In genomic region chr1:1470626-1471388, GRCh38 we compare ENCODE assay signal across 7 cellular contexts. TPM values are rescaled to one million over a fixed set of nuclear protein-coding genes. Genes with fewer than 3 reads are reported as not detected.
DNase-seq lines count a peak whose midpoint lies in the region; ATAC-seq and TF ChIP-seq lines count a peak whose summit lies in the region.
"Had no signal": no experiment of that assay in that cellular context is flagged by ENCODE, and none has a peak within 500 bp of the region (broad histone marks: within the 10 kb centered on the region; RNA-seq: fewer than 3 reads in every experiment).

No MANE protein-coding gene starts in this region.

- peak overlapping the region; percentile 98 for H3K4me2 ChIP-seq in neural cell (ENCODE audit: low read length)
- H3K4me2 ChIP-seq: A549 had no signal

- in situ Hi-C loops in brain microvascular endothelial cell (cut with HindIII; ENCODE audit: low pct_ligation_motif_present, low sequenced_read_pairs): no loop called here

- TF ChIP-seq RAD21 in neural cell (conservative IDR thresholded peaks at IDR 0.05): no peak

- peaks cover 20% of the 10 kb centered on the region for H3K79me2 ChIP-seq in neural cell (replicated peaks; ENCODE audit: insufficient read depth, low read length)

- H3K27me3 ChIP-seq in brain microvascular endothelial cell (replicated peaks) (no peaks in the 10 kb centered on the region), neural cell (ENCODE audit: insufficient read depth, low read depth, low read length) (no peaks in the 10 kb centered on the region)

- H2AFZ ChIP-seq in neural cell (ENCODE audit: low read depth, low read length): peak overlapping the region; percentile 85

- no peak for ATAC-seq in GM19397 (IDR thresholded peaks at IDR 0.05; ENCODE audit: unreplicated experiment)

- H3K4me3 ChIP-seq in brain microvascular endothelial cell (ENCODE audit: low read depth, low read length): peak overlapping the region; percentile 81
- H3K4me3 ChIP-seq in neural cell (ENCODE audit: low read length): peak overlapping the region; percentile 90
- H3K4me3 ChIP-seq: A549 had no signal

- no peak for TF ChIP-seq EP300 in neural cell (conservative IDR thresholded peaks at IDR 0.05; ENCODE audit: poor library complexity, severe bottlenecking)

- peak overlapping the region; percentile 59 for H3K27ac ChIP-seq in brain microvascular endothelial cell
- peak overlapping the region; percentile 63 for H3K27ac ChIP-seq in neural cell (ENCODE audit: low read length)
- H3K27ac ChIP-seq: A549 had no signal

- peak overlapping the region; percentile 76 for H3K9ac ChIP-seq in neural cell (ENCODE audit: low read length)

- peak; percentile 66 for DNase-seq in DMS53 (lab: John Stamatoyannopoulos, UW)
- DNase-seq in DMS53 treated with DMSO at 0.1 percent for 48 hours (lab: John Stamatoyannopoulos, UW; ENCODE audit: unreplicated experiment): no peak
- DNase-seq in brain microvascular endothelial cell: no peak
- no peak for DNase-seq in kidney glomerular epithelial cell (lab: John Stamatoyannopoulos, UW)

- H3K9me3 ChIP-seq in neural cell (ENCODE audit: low read length): no peaks in the 10 kb centered on the region
- H3K9me3 ChIP-seq: A549 had no signal

- TF ChIP-seq CTCF in brain microvascular endothelial cell (IDR thresholded peaks at IDR 0.05; ENCODE audit: low read depth, low read length, missing control alignments): no peak
- TF ChIP-seq CTCF in neural cell (IDR thresholded peaks at IDR 0.05; ENCODE audit: poor library complexity, severe bottlenecking): no peak

- no peaks in the 10 kb centered on the region for H4K20me1 ChIP-seq in neural cell (ENCODE audit: insufficient read depth)

- H3K36me3 ChIP-seq in brain microvascular endothelial cell (replicated peaks) (no peaks in the 10 kb centered on the region), neural cell (ENCODE audit: insufficient read depth, low read length) (no peaks in the 10 kb centered on the region)

- H3F3A ChIP-seq in neural cell (ENCODE audit: insufficient read depth, low read length, poor library complexity, severe bottlenecking): no peaks in the 10 kb centered on the region

- no peaks in the 10 kb centered on the region for H3K9me2 ChIP-seq in neural cell (ENCODE audit: insufficient read depth, low read length)

TF ChIP-seq in neural cell, 6 proteins besides CTCF, POLR2A, EP300 and RAD21:
- TF ChIP-seq EZH2 (IDR thresholded peaks at IDR 0.05; ENCODE audit: borderline replicate concordance, insufficient read depth, low read length, poor library complexity, severe bottlenecking) (no peak), SMC3 (conservative IDR thresholded peaks at IDR 0.05; ENCODE audit: poor library complexity) (no peak), POLR2AphosphoS5 (IDR thresholded peaks at IDR 0.05) (no peak), MXI1 (conservative IDR thresholded peaks at IDR 0.05; ENCODE audit: poor library complexity, severe bottlenecking) (no peak), TAF1 (IDR thresholded peaks at IDR 0.05; ENCODE audit: low read depth) (no peak), REST (IDR thresholded peaks at IDR 0.05; ENCODE audit: borderline replicate concordance) (no peak)

RNA-seq across cellular contexts. Expression of gene ATAD3B, which starts 0.8 kb away (rescaled TPM):
- 51.3 and 57.2 TPM in 2 replicates for polyA plus RNA-seq in neural cell
- polyA minus RNA-seq in neural cell: 16.3 and 17.8 TPM in 2 replicates

RNA-seq across cellular contexts. Expression of gene ATAD3C, which starts 21.3 kb away (rescaled TPM):
- polyA plus RNA-seq in neural cell: not detected in 2 replicates
- not detected in 2 replicates for polyA minus RNA-seq in neural cell
- polyA plus RNA-seq: A549 had no signal

RNA-seq across cellular contexts. Expression of gene VWA1, which starts 35.3 kb away (rescaled TPM):
- 0.88 and 1.4 TPM in 2 replicates for polyA plus RNA-seq in neural cell
- 0.81 and 1.5 TPM in 2 replicates for polyA minus RNA-seq in neural cell

RNA-seq across cellular contexts. Expression of gene ATAD3A, which starts 41.2 kb away (rescaled TPM):
- 30.3 and 42.7 TPM in 2 replicates for polyA plus RNA-seq in neural cell
- polyA minus RNA-seq in neural cell: 18.2 and 20.7 TPM in 2 replicates

RNA-seq across cellular contexts. Expression of gene ANKRD65, which starts 49.7 kb away (rescaled TPM):
- polyA plus RNA-seq in neural cell: 0.28 TPM in 1 of 2 replicates, not detected in the other
- polyA minus RNA-seq in neural cell: not detected in 2 replicates
